ENCODE assay signal across 19 cellular contexts in genomic region chr17:17966399-17966798, GRCh38. TPM values are rescaled to one million over a fixed set of nuclear protein-coding genes. Genes with fewer than 3 reads are reported as not detected.
DNase-seq lines count a peak whose midpoint lies in the region; ATAC-seq and TF ChIP-seq lines count a peak whose summit lies in the region.
"Had no signal": no experiment of that assay in that cellular context is flagged by ENCODE, and none has a peak within 500 bp of the region (broad histone marks: within the 10 kb centered on the region; RNA-seq: fewer than 3 reads in every experiment).

No MANE protein-coding gene starts in this region.

- H3K4me3 Mint-ChIP-seq in activated CD8-positive, alpha-beta T cell treated with anti-CD3 and anti-CD28 coated beads for 36 hours, result no peak overlapping the region
- H3K4me3 Mint-ChIP-seq in activated CD8-positive, alpha-beta T cell treated with anti-CD3 and anti-CD28 coated beads, Interleukin-2, amount 10 ng/mL, durations not matched to agents 7 days and 5 days, result no peak overlapping the region
- no peak overlapping the region for H3K4me3 Mint-ChIP-seq in activated naive CD8-positive, alpha-beta T cell treated with anti-CD3 and anti-CD28 coated beads, Interleukin-2, amount 50 U/mL, for 24 hours
- H3K4me3 Mint-ChIP-seq: activated naive CD8-positive, alpha-beta T cell; naive thymus-derived CD8-positive, alpha-beta T cell; stimulated activated memory B cell treated with anti-CD40 and anti-IgM and Interleukin-4, amounts not matched to agents 10 μg/mL and 1 μg/mL and 100 μg/mL, for 72 hours had no signal

- peaks cover 83% of the 10 kb centered on the region for H3K79me2 ChIP-seq in MM.1S (ENCODE audit: low read length)

- no peak for TF ChIP-seq POLR2A in spleen (IDR thresholded peaks at IDR 0.05)

- WGBS in spleen, 5 donors, result 70 to 88% (median 82%) methylated on average over 3 of the region's 3 CpGs

- peak overlapping the region; percentile 51 for H3K4me2 ChIP-seq in MM.1S (ENCODE audit: low read depth, low read length)
- H3K4me2 ChIP-seq: BLaER1 treated with 17β-estradiol and CSF1 and Interleukin-3, amounts not matched to agents 10 nM and 100 nM had no signal

- TF ChIP-seq CTCF in activated CD8-positive, alpha-beta T cell treated with anti-CD3 and anti-CD28 coated beads for 36 hours (IDR thresholded peaks at IDR 0.05), result no peak
- no peak for TF ChIP-seq CTCF in GM12865 (IDR thresholded peaks at IDR 0.05; ENCODE audit: insufficient read depth, low read depth, low read length, missing control alignments)
- no peak for TF ChIP-seq CTCF in MM.1S (IDR thresholded peaks at IDR 0.05; ENCODE audit: low read length)
- no peak for TF ChIP-seq CTCF in spleen (IDR thresholded peaks at IDR 0.05 in 8 of 11, conservative IDR thresholded peaks at IDR 0.05 in 3 of 11)

- H3K4me3 ChIP-seq in GM12865 (ENCODE audit: low read depth, low read length) (no peak overlapping the region), MM.1S (ENCODE audit: low read length) (no peak overlapping the region), spleen (no peak overlapping the region)
- H3K4me3 ChIP-seq: BLaER1 treated with 17β-estradiol and CSF1 and Interleukin-3, amounts not matched to agents 10 nM and 100 nM; tibial artery had no signal

- H3K4me1 Mint-ChIP-seq in activated CD8-positive, alpha-beta T cell treated with anti-CD3 and anti-CD28 coated beads for 36 hours (ENCODE audit: low read depth), result peaks cover 47% of the 10 kb centered on the region
- peaks cover 42% of the 10 kb centered on the region for H3K4me1 Mint-ChIP-seq in activated CD8-positive, alpha-beta T cell treated with anti-CD3 and anti-CD28 coated beads, Interleukin-2, amount 10 ng/mL, durations not matched to agents 7 days and 5 days (ENCODE audit: low read depth)
- H3K4me1 Mint-ChIP-seq in activated naive CD8-positive, alpha-beta T cell treated with anti-CD3 and anti-CD28 coated beads, Interleukin-2, amount 50 U/mL, for 24 hours, result peaks cover 52% of the 10 kb centered on the region

- H3K27ac ChIP-seq in MM.1S (ENCODE audit: low read length) (peak overlapping the region; percentile 53; the same call in 1 of the 2 replicates), spleen (no peak overlapping the region)
- H3K27ac ChIP-seq: BLaER1 treated with 17β-estradiol and CSF1 and Interleukin-3, amounts not matched to agents 10 nM and 100 nM; tibial artery had no signal

- no peaks in the 10 kb centered on the region for H4K20me1 ChIP-seq in MM.1S (ENCODE audit: insufficient read depth, low read length)

- H3K9me2 ChIP-seq in MM.1S (replicated peaks; ENCODE audit: insufficient read depth, low read length), result no peaks in the 10 kb centered on the region

- H3K4me1 ChIP-seq in MM.1S (ENCODE audit: low read length) (peaks cover 58% of the 10 kb centered on the region), spleen (peaks cover 4 to 66% (median 15%) of the 10 kb centered on the region in 6 donors)

- intact Hi-C loops in activated CD8-positive, alpha-beta T cell treated with anti-CD3 and anti-CD28 coated beads for 36 hours (cut with micrococcal nuclease), result no loop called here
- intact Hi-C loops in spleen (cut with DNase I; ENCODE audit: low total_unique reads), result no loop called here

- H3K27me3 Mint-ChIP-seq in activated CD8-positive, alpha-beta T cell treated with anti-CD3 and anti-CD28 coated beads for 36 hours, result no peaks in the 10 kb centered on the region
- no peaks in the 10 kb centered on the region for H3K27me3 Mint-ChIP-seq in activated CD8-positive, alpha-beta T cell treated with anti-CD3 and anti-CD28 coated beads, Interleukin-2, amount 10 ng/mL, durations not matched to agents 7 days and 5 days (ENCODE audit: low read depth)
- H3K27me3 Mint-ChIP-seq in activated naive CD8-positive, alpha-beta T cell treated with anti-CD3 and anti-CD28 coated beads, Interleukin-2, amount 50 U/mL, for 24 hours, result no peaks in the 10 kb centered on the region
- H3K27me3 Mint-ChIP-seq: activated naive CD8-positive, alpha-beta T cell; naive thymus-derived CD8-positive, alpha-beta T cell; stimulated activated memory B cell treated with anti-CD40 and anti-IgM and Interleukin-4, amounts not matched to agents 10 μg/mL and 1 μg/mL and 100 μg/mL, for 72 hours had no signal

- no peak overlapping the region for H2AFZ ChIP-seq in MM.1S (ENCODE audit: low read length)

- peaks cover 30% of the 10 kb centered on the region for H3F3A ChIP-seq in MM.1S (ENCODE audit: insufficient read depth, low read length)

- H3K27ac Mint-ChIP-seq in activated CD8-positive, alpha-beta T cell treated with anti-CD3 and anti-CD28 coated beads for 36 hours, result peak overlapping the region; percentile 12
- no peak overlapping the region for H3K27ac Mint-ChIP-seq in activated CD8-positive, alpha-beta T cell treated with anti-CD3 and anti-CD28 coated beads, Interleukin-2, amount 10 ng/mL, durations not matched to agents 7 days and 5 days
- H3K27ac Mint-ChIP-seq in activated naive CD8-positive, alpha-beta T cell treated with anti-CD3 and anti-CD28 coated beads, Interleukin-2, amount 50 U/mL, for 24 hours, result no peak overlapping the region
- H3K27ac Mint-ChIP-seq: stimulated activated memory B cell treated with anti-CD40 and anti-IgM and Interleukin-4, amounts not matched to agents 10 μg/mL and 1 μg/mL and 100 μg/mL, for 72 hours had no signal

- H3K36me3 Mint-ChIP-seq in activated CD8-positive, alpha-beta T cell treated with anti-CD3 and anti-CD28 coated beads for 36 hours (ENCODE audit: low read depth), result peaks cover 1% of the 10 kb centered on the region
- peaks cover 6% of the 10 kb centered on the region for H3K36me3 Mint-ChIP-seq in activated CD8-positive, alpha-beta T cell treated with anti-CD3 and anti-CD28 coated beads, Interleukin-2, amount 10 ng/mL, durations not matched to agents 7 days and 5 days (ENCODE audit: low read depth)
- H3K36me3 Mint-ChIP-seq in activated naive CD8-positive, alpha-beta T cell treated with anti-CD3 and anti-CD28 coated beads, Interleukin-2, amount 50 U/mL, for 24 hours (ENCODE audit: low read depth), result peaks cover 2% of the 10 kb centered on the region
- H3K36me3 Mint-ChIP-seq: stimulated activated memory B cell treated with anti-CD40 and anti-IgM and Interleukin-4, amounts not matched to agents 10 μg/mL and 1 μg/mL and 100 μg/mL, for 72 hours had no signal

- no peaks in the 10 kb centered on the region for H3K9me3 ChIP-seq in MM.1S (replicated peaks; ENCODE audit: insufficient read depth, low read length)
- no peaks in the 10 kb centered on the region for H3K9me3 ChIP-seq in spleen
- H3K9me3 ChIP-seq: BLaER1 treated with 17β-estradiol and CSF1 and Interleukin-3, amounts not matched to agents 10 nM and 100 nM; tibial artery had no signal

- H3K9ac ChIP-seq in MM.1S (ENCODE audit: low read length), result no peak overlapping the region
- H3K9ac ChIP-seq: BLaER1 treated with 17β-estradiol and CSF1 and Interleukin-3, amounts not matched to agents 10 nM and 100 nM had no signal

- H3K36me3 ChIP-seq in MM.1S (replicated peaks; ENCODE audit: insufficient read depth, low read length) (no peaks in the 10 kb centered on the region), spleen (no peaks in the 10 kb centered on the region)
- H3K36me3 ChIP-seq: tibial artery had no signal

- H3K9me3 Mint-ChIP-seq in activated CD8-positive, alpha-beta T cell treated with anti-CD3 and anti-CD28 coated beads for 36 hours, result no peaks in the 10 kb centered on the region
- no peaks in the 10 kb centered on the region for H3K9me3 Mint-ChIP-seq in activated CD8-positive, alpha-beta T cell treated with anti-CD3 and anti-CD28 coated beads, Interleukin-2, amount 10 ng/mL, durations not matched to agents 7 days and 5 days (ENCODE audit: insufficient read depth)
- no peaks in the 10 kb centered on the region for H3K9me3 Mint-ChIP-seq in activated naive CD8-positive, alpha-beta T cell treated with anti-CD3 and anti-CD28 coated beads, Interleukin-2, amount 50 U/mL, for 24 hours
- H3K9me3 Mint-ChIP-seq: naive thymus-derived CD8-positive, alpha-beta T cell; stimulated activated memory B cell treated with anti-CD40 and anti-IgM and Interleukin-4, amounts not matched to agents 10 μg/mL and 1 μg/mL and 100 μg/mL, for 72 hours had no signal

- DNase-seq in activated CD8-positive, alpha-beta T cell treated with anti-CD3 and anti-CD28 coated beads for 36 hours, result peak; percentile 28
- no peak for DNase-seq in activated CD8-positive, alpha-beta T cell treated with anti-CD3 and anti-CD28 coated beads, Interleukin-2, amount 10 ng/mL, durations not matched to agents 7 days and 5 days
- DNase-seq in GM12865 (ENCODE audit: low read depth) (peak; percentile 57), MM.1S (peak; percentile 68), spleen (no peak), NCI-H2171 (lab: John Stamatoyannopoulos, UW) (no peak), SIG-M5 (lab: John Stamatoyannopoulos, UW) (no peak)
- no peak for DNase-seq in activated naive CD8-positive, alpha-beta T cell treated with anti-CD3 and anti-CD28 coated beads, Interleukin-2, amount 50 U/mL, for 24 hours
- DNase-seq: EL; naive thymus-derived CD8-positive, alpha-beta T cell; NCI-H146; NCI-H69; right cardiac atrium; Right ventricle myocardium superior; tibial artery had no signal

- H3K27me3 ChIP-seq in MM.1S (replicated peaks; ENCODE audit: insufficient read depth, low read length) (no peaks in the 10 kb centered on the region), spleen (replicated peaks in 1 of 7) (no peaks in the 10 kb centered on the region)
- H3K27me3 ChIP-seq: BLaER1 treated with 17β-estradiol and CSF1 and Interleukin-3, amounts not matched to agents 10 nM and 100 nM; tibial artery had no signal

- ATAC-seq in activated CD8-positive, alpha-beta T cell treated with anti-CD3 and anti-CD28 coated beads for 36 hours, result peak; percentile 83
- ATAC-seq in activated CD8-positive, alpha-beta T cell treated with anti-CD3 and anti-CD28 coated beads, Interleukin-2, amount 10 ng/mL, durations not matched to agents 7 days and 5 days, result no peak
- peak; percentile 57 for ATAC-seq in activated naive CD8-positive, alpha-beta T cell treated with anti-CD3 and anti-CD28 coated beads, Interleukin-2, amount 50 U/mL, for 24 hours
- ATAC-seq: naive thymus-derived CD8-positive, alpha-beta T cell; right cardiac atrium; stimulated activated memory B cell treated with anti-CD40 and anti-IgM and Interleukin-4, amounts not matched to agents 10 μg/mL and 1 μg/mL and 100 μg/mL, for 72 hours had no signal

- POLR2A ChIA-PET in activated CD8-positive, alpha-beta T cell treated with anti-CD3 and anti-CD28 coated beads for 36 hours (lab: Charles Lee), result no interaction called here
- POLR2A ChIA-PET in activated CD8-positive, alpha-beta T cell treated with anti-CD3 and anti-CD28 coated beads, Interleukin-2, amount 10 ng/mL, durations not matched to agents 7 days and 5 days (lab: Charles Lee), result interaction anchor here (1.7 kb wide), 1 partner anchor 8 kb away, joined by 6 read pairs; no protein-coding TSS in a partner anchor

- CTCF ChIA-PET in activated CD8-positive, alpha-beta T cell treated with anti-CD3 and anti-CD28 coated beads for 36 hours (lab: Charles Lee), result interaction anchor here (0.7 to 1.4 kb wide), 4 partner anchors 8 to 67 kb away, joined by 3 to 4 read pairs (median 3); no protein-coding TSS in a partner anchor
- CTCF ChIA-PET in activated CD8-positive, alpha-beta T cell treated with anti-CD3 and anti-CD28 coated beads, Interleukin-2, amount 10 ng/mL, durations not matched to agents 7 days and 5 days (lab: Charles Lee), result interaction anchor here (1.0 to 1.3 kb wide), 2 partner anchors 8 to 51 kb away, joined by 3 read pairs; no protein-coding TSS in a partner anchor

RNA-seq across cellular contexts. Expression of gene TOM1L2, which starts 5.8 kb away (rescaled TPM):
- 10 to 100 TPM; 10.3 to 10.8 TPM for total RNA-seq in activated CD8-positive, alpha-beta T cell treated with anti-CD3 and anti-CD28 coated beads for 36 hours
- total RNA-seq in activated CD8-positive, alpha-beta T cell treated with anti-CD3 and anti-CD28 coated beads, Interleukin-2, amount 10 ng/mL, durations not matched to agents 7 days and 5 days, result 10 to 100 TPM; 22.1 to 25.0 TPM
- 10 to 100 TPM; 27.0 to 82.6 (median 56.5) TPM for total RNA-seq in spleen
- polyA plus RNA-seq in spleen, result 10 to 100 TPM in 1 of 3 donors, 1 to 10 TPM in 2; 5.3 to 17.6 (median 7.7) TPM

RNA-seq across cellular contexts. Expression of gene DRC3, which starts 6.3 kb away (rescaled TPM):
- under 1 TPM in 1 of 2 experiments, not detected in 1; 0.25 TPM for total RNA-seq in activated CD8-positive, alpha-beta T cell treated with anti-CD3 and anti-CD28 coated beads for 36 hours
- total RNA-seq in activated CD8-positive, alpha-beta T cell treated with anti-CD3 and anti-CD28 coated beads, Interleukin-2, amount 10 ng/mL, durations not matched to agents 7 days and 5 days, result under 1 TPM; 0.70 to 0.95 TPM
- 1 to 10 TPM in 5 of 7 donors, under 1 TPM in 2; 0.37 to 7.3 (median 2.3) TPM for total RNA-seq in spleen
- 1 to 10 TPM in 2 of 3 donors, under 1 TPM in 1; 0.93 to 2.4 (median 2.3) TPM for polyA plus RNA-seq in spleen
- total RNA-seq: H1 had no signal

Comparison
In these comparisons a context has a peak if more than half of its experiments do, and no peak if none do; other contexts are left out.
1. DNase-seq: peak in activated CD8-positive, alpha-beta T cell treated with anti-CD3 and anti-CD28 coated beads for 36 hours (single experiment), GM12865 (single experiment) and MM.1S (single experiment); none in activated CD8-positive, alpha-beta T cell treated with anti-CD3 and anti-CD28 coated beads, Interleukin-2, amount 10 ng/mL, durations not matched to agents 7 days and 5 days (single experiment), activated naive CD8-positive, alpha-beta T cell treated with anti-CD3 and anti-CD28 coated beads, Interleukin-2, amount 50 U/mL, for 24 hours (single experiment), spleen (single experiment), NCI-H2171 (single experiment) and SIG-M5 (single experiment).